1 cellular context compared by ENCODE assay signal in the genomic region with DNA sequence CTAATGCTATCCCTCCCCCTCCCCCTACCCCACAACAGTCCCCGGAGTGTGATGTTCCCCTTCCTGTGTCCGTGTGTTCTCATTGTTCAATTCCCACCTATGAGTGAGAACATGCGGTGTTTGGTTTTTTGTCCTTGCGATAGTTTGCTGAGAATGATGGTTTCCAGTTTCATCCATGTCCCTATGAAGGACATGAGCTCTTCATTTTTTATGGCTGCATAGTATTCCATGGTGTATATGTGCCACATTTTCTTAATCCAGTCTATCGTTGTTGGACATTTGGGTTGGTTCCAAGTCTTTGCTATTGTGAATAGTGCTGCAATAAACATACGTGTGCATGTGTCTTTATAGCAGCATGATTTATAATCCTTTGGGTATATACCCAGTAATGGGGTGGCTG.
TF ChIP-seq lines count a peak whose summit lies in the region.

No MANE protein-coding gene starts in this region.

TF ChIP-seq in HEK293, 187 proteins besides CTCF, POLR2A, EP300 and RAD21 (continued from another document):
- 0 out of 2 replicates have a peak, but pooled peaks have one; percentile 37 for TF ChIP-seq ZNF280D (tag by site-specific recombination; IDR thresholded peaks at IDR 0.05)
